Comparison of ENCODE assay signal across 1 cellular context in the genomic region with DNA sequence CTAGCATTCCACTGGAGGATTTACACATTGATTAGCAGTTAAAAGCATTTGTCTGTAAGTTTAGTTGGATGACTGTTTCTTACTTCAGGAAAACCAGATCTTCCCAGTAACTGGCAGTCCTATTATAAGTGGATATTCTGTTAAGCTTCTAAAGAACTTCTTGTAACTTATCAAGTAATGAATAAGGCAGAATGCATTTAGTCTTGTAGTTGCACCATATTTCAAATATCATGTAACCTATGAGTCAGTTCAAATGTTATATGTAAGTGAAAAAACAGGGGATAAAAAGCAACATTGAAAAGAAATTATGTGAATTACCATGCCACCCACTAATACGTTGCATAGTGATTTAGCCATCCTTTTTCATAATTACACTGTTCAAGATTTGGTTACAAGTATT.
A peak's percentile ranks its signal among the peaks of the same experiment; 100 is the strongest.
TF ChIP-seq lines count a peak whose summit lies in the region.

No MANE protein-coding gene starts in this region.

TF ChIP-seq in IMR-90, 13 proteins besides CTCF, POLR2A, EP300 and RAD21:
- peak; percentile 83 for TF ChIP-seq CEBPB (IDR thresholded peaks at IDR 0.05; ENCODE audit: low read depth, low read length)
- TF ChIP-seq FOS (IDR thresholded peaks at IDR 0.05; ENCODE audit: low read depth, low read length): peak; percentile 9; the same call in 1 of the 2 replicates
- TF ChIP-seq BHLHE40 (IDR thresholded peaks at IDR 0.05; ENCODE audit: low read depth, low read length): no peak
